ENCODE assay signal across 2 cellular contexts in the genomic region with DNA sequence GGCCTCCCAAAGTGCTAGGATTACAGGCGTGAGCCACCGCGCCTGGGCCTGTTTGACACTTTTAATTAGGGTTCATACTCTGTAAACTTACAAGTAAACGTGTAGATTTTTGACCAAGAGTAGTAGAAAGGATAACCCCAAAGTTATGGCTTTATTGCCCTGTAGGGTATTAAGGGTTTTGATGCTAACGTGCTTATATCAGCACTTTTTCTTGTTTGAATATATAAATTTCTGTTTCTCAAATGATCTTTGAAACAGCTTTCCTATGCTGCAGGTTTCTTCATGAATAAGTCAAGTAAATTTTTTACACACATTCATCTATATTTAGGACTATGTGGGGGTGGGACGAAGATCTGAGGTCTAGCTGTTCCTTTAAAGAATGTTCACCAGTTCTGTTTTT.
A peak's percentile ranks its signal among the peaks of the same experiment; 100 is the strongest.
TF ChIP-seq lines count a peak whose summit lies in the region.

No MANE protein-coding gene starts in this region.

TF ChIP-seq in IMR-90, 13 proteins besides CTCF, POLR2A, EP300 and RAD21:
- TF ChIP-seq NFE2L2 (IDR thresholded peaks at IDR 0.05; ENCODE audit: low read depth, low read length) (no peak), MAFK (IDR thresholded peaks at IDR 0.05; ENCODE audit: low read depth, low read length) (peak; percentile 71), BHLHE40 (IDR thresholded peaks at IDR 0.05; ENCODE audit: low read depth, low read length) (no peak)

TF ChIP-seq in K562, 482 proteins besides CTCF, POLR2A, EP300 and RAD21:
- TF ChIP-seq CEBPG (CRISPR knock-in tag; IDR thresholded peaks at IDR 0.05), result no peak
- TF ChIP-seq CEBPG (tag; conservative IDR thresholded peaks at IDR 0.05 in 1 of 2, IDR thresholded peaks at IDR 0.05 in 1 of 2), result no peak
- no peak for TF ChIP-seq PTTG1 (tag; IDR thresholded peaks at IDR 0.05; ENCODE audit: low read depth)
- no peak for TF ChIP-seq NR3C1 (CRISPR knock-in tag; IDR thresholded peaks at IDR 0.05)
- no peak for TF ChIP-seq ZNF197 (CRISPR knock-in tag; IDR thresholded peaks at IDR 0.05; ENCODE audit: low read depth)
- no peak for TF ChIP-seq NFE2 (IDR thresholded peaks at IDR 0.05; ENCODE audit: low read depth)
- peak; percentile 17; the same call in 1 of the 2 replicates for TF ChIP-seq MAFF (IDR thresholded peaks at IDR 0.05; ENCODE audit: low read length)
- no peak for TF ChIP-seq TAF9B (IDR thresholded peaks at IDR 0.05; ENCODE audit: partially characterized antibody)
- no peak for TF ChIP-seq MECOM (CRISPR knock-in tag; IDR thresholded peaks at IDR 0.05)
- TF ChIP-seq ZNF316 (IDR thresholded peaks at IDR 0.05), result peak; percentile 42
- peak; percentile 23; the same call in 1 of the 2 replicates for TF ChIP-seq C11orf30 (IDR thresholded peaks at IDR 0.05; ENCODE audit: low read depth)
- no peak for TF ChIP-seq TCF7L2 (IDR thresholded peaks at IDR 0.05; ENCODE audit: low read depth, low read length)
- no peak for TF ChIP-seq ETV6 (IDR thresholded peaks at IDR 0.05; ENCODE audit: borderline replicate concordance in 1 of 2, low read depth in 2 of 2, low read length in 1 of 2)
- TF ChIP-seq ETV6 (CRISPR knock-in tag; IDR thresholded peaks at IDR 0.05; ENCODE audit: borderline replicate concordance), result no peak
